8 cellular contexts compared by ENCODE assay signal in the genomic region with DNA sequence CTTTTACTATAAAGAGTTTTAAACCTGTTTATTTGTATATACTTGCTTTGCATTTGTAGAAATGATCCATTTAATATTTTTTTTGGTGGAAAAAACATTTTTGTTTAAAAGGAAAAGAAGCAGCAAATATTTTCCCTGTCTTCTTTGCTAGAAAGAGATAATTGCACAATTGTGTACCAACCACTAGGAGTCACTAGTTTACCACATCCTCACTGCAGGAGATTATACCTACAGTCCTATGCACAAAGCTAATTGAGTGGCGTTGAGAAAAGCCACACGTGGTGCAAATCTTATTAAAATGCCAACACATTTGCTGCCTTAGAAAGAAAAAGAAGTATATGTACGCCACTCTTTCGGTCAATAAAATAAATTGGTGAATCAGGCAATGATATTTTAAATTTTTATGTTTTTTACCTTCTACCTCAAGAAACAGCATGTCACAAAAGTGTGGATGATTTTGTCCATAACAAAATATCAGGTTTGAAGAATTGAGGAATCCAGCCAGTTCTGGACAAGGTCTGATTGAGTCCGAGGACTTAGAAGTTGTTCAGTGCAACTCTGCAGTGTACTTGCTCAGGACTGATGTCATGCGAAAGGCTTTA.
DNase-seq lines count a peak whose midpoint lies in the region; ATAC-seq, FAIRE-seq and TF ChIP-seq lines count a peak whose summit lies in the region.

No MANE protein-coding gene starts in this region.

- ATAC-seq in GM19035 (IDR thresholded peaks at IDR 0.05; ENCODE audit: unreplicated experiment) (peak; percentile 85), HG03354 (IDR thresholded peaks at IDR 0.05; ENCODE audit: poor library complexity, severe bottlenecking, unreplicated experiment) (peak; percentile 94)

- CTCF ChIA-PET in Caco-2 (lab: Charles Lee), result no interaction called here

- no peaks in the 10 kb centered on the region for H3K9me3 Mint-ChIP-seq in Caco-2 (ENCODE audit: unreplicated experiment)

- peak in 1 of 2 experiments; percentile 16 for DNase-seq in Caco-2
- peak; percentile 48 for DNase-seq in NOMO-1 treated with DMSO at 0.1 percent for 48 hours (lab: John Stamatoyannopoulos, UW; ENCODE audit: unreplicated experiment)
- peak; percentile 12 to 25 for DNase-seq in erythroblast (lab: John Stamatoyannopoulos, UW)
- peak; percentile 38 for DNase-seq in retina
- DNase-seq in H54 (ENCODE audit: insufficient read length, low spot score), result no peak
- DNase-seq in mucosa of gallbladder (ENCODE audit: low spot score), result no peak

- no peak overlapping the region for H3K4me3 ChIP-seq in Caco-2 (ENCODE audit: low read depth, low read length)

- no peaks in the 10 kb centered on the region for H3K4me1 ChIP-seq in Caco-2

- POLR2A ChIA-PET in Caco-2 (lab: Charles Lee), result no interaction called here

- no peaks in the 10 kb centered on the region for H3K36me3 Mint-ChIP-seq in Caco-2 (ENCODE audit: insufficient read depth, unreplicated experiment)

- H3K27me3 Mint-ChIP-seq in Caco-2 (ENCODE audit: insufficient read depth, unreplicated experiment), result no peaks in the 10 kb centered on the region

- no peak for FAIRE-seq in H54 (lab: Jason Lieb, UNC)

- H3K27ac Mint-ChIP-seq in Caco-2 (ENCODE audit: unreplicated experiment), result no peak overlapping the region

- intact Hi-C loops in Caco-2 (cut with micrococcal nuclease; ENCODE audit: unreplicated experiment), result loop anchor here (1.0 to 5.0 kb wide), 3 partner anchors 137 to 1429 kb away; no protein-coding TSS in a partner anchor

- no peaks in the 10 kb centered on the region for H3K36me3 ChIP-seq in Caco-2 (ENCODE audit: control insufficient read depth, insufficient read depth, low read length)

- no peaks in the 10 kb centered on the region for H3K4me1 Mint-ChIP-seq in Caco-2 (ENCODE audit: low read depth, unreplicated experiment)

- peak; percentile 56 to 58 for TF ChIP-seq CTCF in Caco-2 (IDR thresholded peaks at IDR 0.05; ENCODE audit: insufficient read depth in 1 of 2, low read depth in 1 of 2, low read length in 1 of 2, severe bottlenecking in 1 of 2, unreplicated experiment in 1 of 2)

- no peak overlapping the region for H3K4me3 Mint-ChIP-seq in Caco-2 (ENCODE audit: unreplicated experiment)

- H3K27me3 ChIP-seq in Caco-2 (replicated peaks; ENCODE audit: control insufficient read depth, insufficient read depth, low read length), result no peaks in the 10 kb centered on the region

- no peak for TF ChIP-seq POLR2A in erythroblast (IDR thresholded peaks at IDR 0.05; ENCODE audit: low read length)
- TF ChIP-seq POLR2A in H54 (IDR thresholded peaks at IDR 0.05; ENCODE audit: low read depth, low read length), result no peak

- H3K9me3 ChIP-seq in Caco-2, result no peaks in the 10 kb centered on the region

- BruUV-seq in Caco-2 (replicated peaks; lab: Mats Ljungman, UMichigan), result no TSS peak

Comparison
In these comparisons a context has a peak if more than half of its experiments do, and no peak if none do; other contexts are left out.
1. DNase-seq: peak in NOMO-1 treated with DMSO at 0.1 percent for 48 hours (single experiment), erythroblast (2 of 2) and retina (single experiment); none in H54 (single experiment) and mucosa of gallbladder (single experiment).